In genomic region chr20:3168079-3168828, GRCh38 we compare ENCODE assay signal across 9 cellular contexts. TPM values are rescaled to one million over a fixed set of nuclear protein-coding genes. Genes with fewer than 3 reads are reported as not detected.
DNase-seq lines count a peak whose midpoint lies in the region; ATAC-seq and TF ChIP-seq lines count a peak whose summit lies in the region.
"Had no signal": no experiment of that assay in that cellular context is flagged by ENCODE, and none has a peak within 500 bp of the region (broad histone marks: within the 10 kb centered on the region; RNA-seq: fewer than 3 reads in every experiment).

No MANE protein-coding gene starts in this region.

- H3K27ac ChIP-seq in SK-N-SH (ENCODE audit: low read depth in 2 of 2, low read length in 1 of 2): no peak overlapping the region
- H3K27ac ChIP-seq in smooth muscle cell (ENCODE audit: low read depth): no peak overlapping the region
- no peak overlapping the region for H3K27ac ChIP-seq in Karpas-422 (ENCODE audit: low read length)
- H3K27ac ChIP-seq: RWPE1 had no signal

- H3K9me2 ChIP-seq in SK-N-SH (no peaks in the 10 kb centered on the region), Karpas-422 (replicated peaks; ENCODE audit: insufficient read depth, low read length) (no peaks in the 10 kb centered on the region)

- WGBS in SK-N-SH (ENCODE audit: low lambda C conversion rate): 86% methylated on average over 9 of the region's 39 CpGs
- WGBS in smooth muscle cell (ENCODE audit: low lambda C conversion rate): 11% methylated on average over 24 of the region's 39 CpGs

- H3K79me2 ChIP-seq in SK-N-SH (ENCODE audit: insufficient read depth): no peaks in the 10 kb centered on the region
- H3K79me2 ChIP-seq in smooth muscle cell (ENCODE audit: low read depth): no peaks in the 10 kb centered on the region
- H3K79me2 ChIP-seq in Karpas-422 (ENCODE audit: low read length): no peaks in the 10 kb centered on the region

- POLR2A ChIA-PET in SK-N-SH (lab: Yijun Ruan, JAX): no interaction called here

- no peak overlapping the region for H3K4me2 ChIP-seq in SK-N-SH
- H3K4me2 ChIP-seq in smooth muscle cell: peak overlapping the region; percentile 77
- no peak overlapping the region for H3K4me2 ChIP-seq in Karpas-422 (ENCODE audit: low read depth, low read length, poor library complexity, severe bottlenecking)

- H3F3A ChIP-seq in SK-N-SH (replicated peaks; ENCODE audit: insufficient read depth) (no peaks in the 10 kb centered on the region), smooth muscle cell (ENCODE audit: low read depth) (no peaks in the 10 kb centered on the region)

- TF ChIP-seq EP300 in SK-N-SH (IDR thresholded peaks at IDR 0.05; ENCODE audit: borderline replicate concordance in 1 of 2, low read depth in 1 of 2, low read length in 1 of 2): no peak

- H3K27me3 ChIP-seq in SK-N-SH (ENCODE audit: insufficient read depth) (no peaks in the 10 kb centered on the region), smooth muscle cell (ENCODE audit: low read depth) (peaks cover 19% of the 10 kb centered on the region), Karpas-422 (ENCODE audit: low read length) (no peaks in the 10 kb centered on the region)

- H3K4me3 ChIP-seq in SK-N-SH (ENCODE audit: low read depth in 2 of 2, low read length in 1 of 2): no peak overlapping the region
- peak overlapping the region; percentile 38 for H3K4me3 ChIP-seq in smooth muscle cell
- no peak overlapping the region for H3K4me3 ChIP-seq in Karpas-422 (ENCODE audit: low read length)

- TF ChIP-seq CTCF in SK-N-SH (IDR thresholded peaks at IDR 0.05) (no peak), smooth muscle cell (IDR thresholded peaks at IDR 0.05; ENCODE audit: borderline replicate concordance, insufficient read depth, poor library complexity, severe bottlenecking) (no peak)

- no peak overlapping the region for H2AFZ ChIP-seq in SK-N-SH (ENCODE audit: low read depth)
- no peak overlapping the region for H2AFZ ChIP-seq in smooth muscle cell (ENCODE audit: low read depth)
- no peak overlapping the region for H2AFZ ChIP-seq in Karpas-422 (ENCODE audit: low read length)

- CTCF ChIA-PET in SK-N-SH (lab: Yijun Ruan, JAX): interaction anchor here (0.6 kb wide), 1 partner anchor 23 kb away, joined by 3 read pairs; no protein-coding TSS in a partner anchor

- H3K9ac ChIP-seq in SK-N-SH: no peak overlapping the region
- no peak overlapping the region for H3K9ac ChIP-seq in smooth muscle cell (ENCODE audit: low read depth)
- H3K9ac ChIP-seq in Karpas-422 (ENCODE audit: low read length): no peak overlapping the region

- ATAC-seq in SK-N-SH treated with all-trans-retinoic acid at 6 μM for 48 hours (no peak), HG02885 (IDR thresholded peaks at IDR 0.05; ENCODE audit: poor library complexity, unreplicated experiment) (no peak)

- DNase-seq in SK-N-SH (peak; percentile 44), SW480 (ENCODE audit: low spot score) (peak; percentile 50), iPS-NIHi11 (ENCODE audit: low spot score) (peak; percentile 93), smooth muscle cell (lab: John Stamatoyannopoulos, UW; ENCODE audit: unreplicated experiment) (no peak), NCI-H2196 treated with DMSO at 0.1 percent for 48 hours (lab: John Stamatoyannopoulos, UW; ENCODE audit: unreplicated experiment) (no peak), Karpas-422 (no peak)

- H4K20me1 ChIP-seq in SK-N-SH (ENCODE audit: insufficient read depth) (no peaks in the 10 kb centered on the region), smooth muscle cell (ENCODE audit: low read depth) (no peaks in the 10 kb centered on the region), Karpas-422 (ENCODE audit: insufficient read depth, low read depth, low read length) (peaks cover 3% of the 10 kb centered on the region; the same call in 1 of the 2 replicates)

- peaks cover 0 to 12% of the 10 kb centered on the region in 2 experiments; a peak in 1 of 4 replicates for H3K4me1 ChIP-seq in SK-N-SH (ENCODE audit: control insufficient read depth in 1 of 2, insufficient read depth in 2 of 2, low read depth in 1 of 2, low read length in 1 of 2)
- H3K4me1 ChIP-seq in smooth muscle cell (ENCODE audit: low read depth): peaks cover 13% of the 10 kb centered on the region
- H3K4me1 ChIP-seq in Karpas-422 (ENCODE audit: low read length): peaks cover 5% of the 10 kb centered on the region

- H3K9me3 ChIP-seq in SK-N-SH: no peaks in the 10 kb centered on the region
- H3K9me3 ChIP-seq in smooth muscle cell (replicated peaks; ENCODE audit: low read depth): no peaks in the 10 kb centered on the region
- no peaks in the 10 kb centered on the region for H3K9me3 ChIP-seq in Karpas-422 (ENCODE audit: low read length)

- TF ChIP-seq RAD21 in SK-N-SH (IDR thresholded peaks at IDR 0.05; ENCODE audit: low read length): no peak

- H3K36me3 ChIP-seq in SK-N-SH (replicated peaks in 1 of 2; ENCODE audit: control insufficient read depth in 1 of 2, insufficient read depth in 2 of 2, low read length in 1 of 2) (no peaks in the 10 kb centered on the region), smooth muscle cell (ENCODE audit: low read depth) (no peaks in the 10 kb centered on the region), Karpas-422 (ENCODE audit: insufficient read depth, low read length) (no peaks in the 10 kb centered on the region)

TF ChIP-seq in SK-N-SH, 30 proteins besides CTCF, POLR2A, EP300 and RAD21:
- no peak for TF ChIP-seq POLR2AphosphoS5 (IDR thresholded peaks at IDR 0.05; ENCODE audit: low read depth, low read length)

TF ChIP-seq in SK-N-SH treated with all-trans-retinoic acid at 6 μM for 48 hours, 23 proteins besides CTCF, POLR2A, EP300 and RAD21 (continues in another document):
- TF ChIP-seq ARNTL (CRISPR knock-in tag; IDR thresholded peaks at IDR 0.05; ENCODE audit: borderline replicate concordance, low read depth) (no peak), CSRNP3 (CRISPR knock-in tag; IDR thresholded peaks at IDR 0.05) (no peak), PATZ1 (CRISPR knock-in tag; IDR thresholded peaks at IDR 0.05; ENCODE audit: borderline replicate concordance) (no peak), ZNF70 (CRISPR knock-in tag; IDR thresholded peaks at IDR 0.05) (no peak)

RNA-seq across cellular contexts. Expression of gene LZTS3, which starts 5.1 kb away (rescaled TPM):
- polyA plus RNA-seq in SK-N-SH (2012; rRNA removed) (11.9 and 12.3 TPM in 2 replicates), smooth muscle cell (6.1 and 9.0 TPM in 2 replicates)
- polyA plus RNA-seq in SK-N-SH (2012; cell fraction: cytosol; rRNA removed): 5.4 and 8.2 TPM in 2 replicates
- 21.1 and 28.9 TPM in 2 replicates for polyA plus RNA-seq in SK-N-SH (2012; cell fraction: nucleus; rRNA removed)
- 3.6 and 6.9 TPM in 2 replicates for total RNA-seq in smooth muscle cell
- total RNA-seq in Karpas-422 (2014; rRNA removed; shearing (Covaris generic); ENCODE audit: low replicate concordance): 3.1 and 9.1 TPM in 2 replicates

RNA-seq across cellular contexts. Expression of gene FASTKD5, which starts 8.6 kb away (rescaled TPM):
- polyA plus RNA-seq in SK-N-SH (2012; rRNA removed) (11.4 and 16.7 TPM in 2 replicates), smooth muscle cell (11.8 TPM in 2 replicates)
- polyA plus RNA-seq in SK-N-SH (2012; cell fraction: cytosol; rRNA removed): 14.8 and 14.9 TPM in 2 replicates
- polyA plus RNA-seq in SK-N-SH (2012; cell fraction: nucleus; rRNA removed): 8.1 and 14.8 TPM in 2 replicates
- 17.2 and 24.2 TPM in 2 replicates for total RNA-seq in smooth muscle cell
- 13.1 and 17.5 TPM in 2 replicates for total RNA-seq in Karpas-422 (2014; rRNA removed; shearing (Covaris generic); ENCODE audit: low replicate concordance)

RNA-seq across cellular contexts. Expression of gene UBOX5, which starts 8.6 kb away (rescaled TPM):
- polyA plus RNA-seq in SK-N-SH (2012; rRNA removed) (4.3 and 4.4 TPM in 2 replicates), smooth muscle cell (8.1 and 9.0 TPM in 2 replicates)
- polyA plus RNA-seq in SK-N-SH (2012; cell fraction: cytosol; rRNA removed): 1.9 and 3.0 TPM in 2 replicates
- 7.2 and 7.7 TPM in 2 replicates for polyA plus RNA-seq in SK-N-SH (2012; cell fraction: nucleus; rRNA removed)
- 3.4 and 4.9 TPM in 2 replicates for total RNA-seq in smooth muscle cell
- total RNA-seq in Karpas-422 (2014; rRNA removed; shearing (Covaris generic); ENCODE audit: low replicate concordance): 2.9 and 4.2 TPM in 2 replicates

RNA-seq across cellular contexts. Expression of gene DDRGK1, which starts 36.2 kb away (rescaled TPM):
- polyA plus RNA-seq in SK-N-SH (2012; rRNA removed): 65.2 and 70.6 TPM in 2 replicates
- polyA plus RNA-seq in SK-N-SH (2012; cell fraction: cytosol; rRNA removed): 66.9 and 78.4 TPM in 2 replicates
- 73.3 and 73.4 TPM in 2 replicates for polyA plus RNA-seq in SK-N-SH (2012; cell fraction: nucleus; rRNA removed)
- 20.4 and 55.4 TPM in 2 replicates for total RNA-seq in smooth muscle cell
- polyA plus RNA-seq in smooth muscle cell: 48.0 and 66.6 TPM in 2 replicates
- total RNA-seq in Karpas-422 (2014; rRNA removed; shearing (Covaris generic); ENCODE audit: low replicate concordance): 22.0 and 48.5 TPM in 2 replicates

RNA-seq across cellular contexts. Expression of gene ITPA, which starts 41.0 kb away (rescaled TPM):
- polyA plus RNA-seq in SK-N-SH (2012; rRNA removed) (66.7 and 67.7 TPM in 2 replicates), smooth muscle cell (51.6 and 55.8 TPM in 2 replicates)
- 49.4 and 56.4 TPM in 2 replicates for polyA plus RNA-seq in SK-N-SH (2012; cell fraction: cytosol; rRNA removed)
- 96.3 and 150 TPM in 2 replicates for polyA plus RNA-seq in SK-N-SH (2012; cell fraction: nucleus; rRNA removed)
- total RNA-seq in smooth muscle cell: 18.9 and 20.4 TPM in 2 replicates
- total RNA-seq in Karpas-422 (2014; rRNA removed; shearing (Covaris generic); ENCODE audit: low replicate concordance): 76.9 and 94.4 TPM in 2 replicates

Comparison
In these comparisons a context has a peak if more than half of its experiments do, and no peak if none do; other contexts are left out.
1. DNase-seq: peak in SK-N-SH (single experiment), SW480 (single experiment) and iPS-NIHi11 (single experiment); none in smooth muscle cell (single experiment), NCI-H2196 treated with DMSO at 0.1 percent for 48 hours (single experiment) and Karpas-422 (single experiment).